ENCODE assay signal across 8 cellular contexts in genomic region chr6:47308674-47309325, GRCh38. TPM values are rescaled to one million over a fixed set of nuclear protein-coding genes. Genes with fewer than 3 reads are reported as not detected.
A peak's percentile ranks its signal among the peaks of the same experiment; 100 is the strongest.
DNase-seq lines count a peak whose midpoint lies in the region; ATAC-seq and TF ChIP-seq lines count a peak whose summit lies in the region.

No MANE protein-coding gene starts in this region.

- no peaks in the 10 kb centered on the region for H3K9me2 ChIP-seq in PC-9 (ENCODE audit: insufficient read depth)

- intact Hi-C loops in PC-9 (cut with micrococcal nuclease; ENCODE audit: unreplicated experiment) = loop anchor here (1.0 to 10.0 kb wide), 4 partner anchors 66 to 894 kb away; no protein-coding TSS in a partner anchor
- intact Hi-C loops in dorsolateral prefrontal cortex (cut with DNase I) = loop anchor here (1.0 to 5.0 kb wide), 5 partner anchors 66 to 460 kb away; no protein-coding TSS in a partner anchor
- intact Hi-C loops in thyroid gland (cut with DNase I) = loop anchor here (2.0 kb wide), 1 partner anchor 210 kb away; no protein-coding TSS in a partner anchor

- POLR2A ChIA-PET in PC-9 (lab: Charles Lee; ENCODE audit: unreplicated experiment) = interaction anchor here (1.4 kb wide), 1 partner anchor 266 kb away, joined by 6 read pairs; the partner anchor contains the start of gene ADGRF1

- no peak overlapping the region for H2AFZ ChIP-seq in PC-9

- peaks cover 23% of the 10 kb centered on the region for H3F3A ChIP-seq in PC-9 (ENCODE audit: insufficient read depth, low read depth)

- peaks cover 7% of the 10 kb centered on the region; the same call in 1 of the 2 replicates for H3K9me3 ChIP-seq in PC-9 (ENCODE audit: insufficient read depth, low read depth)
- no peaks in the 10 kb centered on the region for H3K9me3 ChIP-seq in lung (ENCODE audit: control insufficient read depth in 2 of 2, insufficient read depth in 1 of 2, low read length in 1 of 2)
- no peaks in the 10 kb centered on the region for H3K9me3 ChIP-seq in thyroid gland

- 1% methylated on average over 44 to 49 of the region's 49 CpGs for WGBS in lung, 2 donors
- WGBS in thyroid gland, 2 donors = 1 to 2% methylated on average over 27 of the region's 49 CpGs

- H3K36me3 ChIP-seq in PC-9 (ENCODE audit: low read depth) = peaks cover 48% of the 10 kb centered on the region
- no peaks in the 10 kb centered on the region for H3K36me3 ChIP-seq in lung (ENCODE audit: control insufficient read depth in 2 of 2, insufficient read depth in 2 of 2, low read length in 2 of 2)
- H3K36me3 ChIP-seq in thyroid gland = no peaks in the 10 kb centered on the region

- DNase-seq in activated CD4-positive, alpha-beta T cell treated with anti-CD3 and anti-CD28 coated beads for 48 hours = peak; percentile 13
- DNase-seq in activated CD4-positive, alpha-beta T cell treated with anti-CD3 and anti-CD28 coated beads for 4 hours = no peak
- DNase-seq in PC-9 (no peak), dorsolateral prefrontal cortex (peak in 8 of 10 donors; percentile 11 to 68 (median 44)), lung (ENCODE audit: low spot score) (no peak), thyroid gland (peak; percentile 5 to 14), SIG-M5 treated with dmso at 0.1 percent for 504 hours (lab: John Stamatoyannopoulos, UW; ENCODE audit: unreplicated experiment) (no peak)

- H3K4me1 ChIP-seq in PC-9 (replicated peaks; ENCODE audit: insufficient read depth) (peaks cover 39% of the 10 kb centered on the region), lung (ENCODE audit: control insufficient read depth in 2 of 2, insufficient read depth in 2 of 2, low read length in 2 of 2) (peaks cover 0 to 5% of the 10 kb centered on the region in 2 donors), thyroid gland (peaks cover 3 to 4% of the 10 kb centered on the region in 2 donors)

- H3K27ac ChIP-seq in PC-9 (peak overlapping the region; percentile 90), dorsolateral prefrontal cortex (peak overlapping the region; percentile 31 to 92 (median 80)), lung (ENCODE audit: low read depth in 1 of 2, low read length in 1 of 2) (peak overlapping the region in 1 of 2 donors; percentile 57), thyroid gland (peak overlapping the region in 2 of 3 donors; percentile 20 to 60)

- H3K4me3 ChIP-seq in PC-9 (peak overlapping the region; percentile 91), dorsolateral prefrontal cortex (peak overlapping the region; percentile 61 to 93 (median 82)), lung (peak overlapping the region; percentile 53), thyroid gland (replicated peaks in 1 of 3) (peak overlapping the region; percentile 7 to 64 (median 40))

- H3K4me2 ChIP-seq in PC-9 = peak overlapping the region; percentile 100

- no peak for TF ChIP-seq POLR2A in thyroid gland (IDR thresholded peaks at IDR 0.05)

- no TSS peak for BruUV-seq in PC-9 (replicated peaks; lab: Mats Ljungman, UMichigan)

- H3K27me3 ChIP-seq in PC-9 (ENCODE audit: insufficient read depth, low read depth) (no peaks in the 10 kb centered on the region), dorsolateral prefrontal cortex (peaks cover 0 to 3% (median 0%) of the 10 kb centered on the region in 45 donors), lung (ENCODE audit: control insufficient read depth, insufficient read depth) (no peaks in the 10 kb centered on the region), thyroid gland (no peaks in the 10 kb centered on the region)

- peaks cover 50% of the 10 kb centered on the region for H4K20me1 ChIP-seq in PC-9 (ENCODE audit: insufficient read depth)

- TF ChIP-seq CTCF in PC-9 (conservative IDR thresholded peaks at IDR 0.05) (no peak), dorsolateral prefrontal cortex (IDR thresholded peaks at IDR 0.05 in 54 of 56, conservative IDR thresholded peaks at IDR 0.05 in 2 of 56; ENCODE audit: low read depth in 1 of 56, partially characterized antibody in 56 of 56) (peak in 1 of 56 donors; percentile 6), lung (IDR thresholded peaks at IDR 0.05; ENCODE audit: control extremely low read depth, extremely low read depth) (no peak), thyroid gland (IDR thresholded peaks at IDR 0.05) (no peak)

- peak; percentile 12 for ATAC-seq in HG02642 (IDR thresholded peaks at IDR 0.05; ENCODE audit: poor library complexity, unreplicated experiment)
- peak; percentile 24 for ATAC-seq in lung (ENCODE audit: insufficient read depth, low FRiP score)

- CTCF ChIA-PET in PC-9 (lab: Charles Lee) = interaction anchor here (0.5 kb wide), 1 partner anchor 214 kb away, joined by 6 read pairs; no protein-coding TSS in a partner anchor

- peaks cover 68% of the 10 kb centered on the region for H3K79me2 ChIP-seq in PC-9 (ENCODE audit: low read depth)

RNA-seq across cellular contexts. Expression of gene TNFRSF21, which starts 0.9 kb away (rescaled TPM):
- total RNA-seq in PC-9 (2021) (172 and 219 TPM in 2 replicates), dorsolateral prefrontal cortex (10 to 100 TPM; 35.8 to 77.3 (median 56.1) TPM), lung (10 to 100 TPM; 21.8 to 36.6 TPM), thyroid gland (10 to 100 TPM in 1 of 4 donors, 1 to 10 TPM in 3; 5.7 to 13.6 (median 7.0) TPM)
- polyA plus RNA-seq in lung = 10 to 100 TPM; 11.1 to 27.2 TPM

Comparison
In these comparisons a context has a peak if more than half of its experiments do, and no peak if none do; other contexts are left out.
1. DNase-seq: peak in activated CD4-positive, alpha-beta T cell treated with anti-CD3 and anti-CD28 coated beads for 48 hours (single experiment), dorsolateral prefrontal cortex (8 of 10) and thyroid gland (2 of 2); none in activated CD4-positive, alpha-beta T cell treated with anti-CD3 and anti-CD28 coated beads for 4 hours (0 of 2), PC-9 (0 of 2), lung (single experiment) and SIG-M5 treated with dmso at 0.1 percent for 504 hours (single experiment).
2. H3K4me3 ChIP-seq: peak in every context shown above with its lines; median percentile 91 in PC-9; 82 in dorsolateral prefrontal cortex; 53 in lung; 40 in thyroid gland.